ENCODE assay signal across 12 cellular contexts in the genomic region with DNA sequence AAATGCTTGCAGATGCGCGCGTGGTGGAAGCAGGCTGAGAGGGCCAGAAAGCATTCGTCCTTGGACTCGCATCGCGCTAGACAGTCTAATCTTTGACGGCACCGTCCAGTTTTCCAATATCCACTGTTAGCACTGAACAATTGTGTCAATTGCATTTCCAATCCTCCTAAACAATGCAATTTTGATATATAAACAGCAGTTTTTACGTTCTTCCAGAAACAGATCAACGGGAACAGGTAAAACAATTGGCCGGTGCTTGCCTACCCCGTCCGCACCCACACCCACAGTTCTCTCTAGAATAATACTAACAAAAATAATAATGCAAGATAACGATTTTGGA. TPM values are rescaled to one million over a fixed set of nuclear protein-coding genes. Genes with fewer than 3 reads are reported as not detected.
A peak's percentile ranks its signal among the peaks of the same experiment; 100 is the strongest.
DNase-seq lines count a peak whose midpoint lies in the region; ATAC-seq, FAIRE-seq and TF ChIP-seq lines count a peak whose summit lies in the region.
"Had no signal": no experiment of that assay in that cellular context is flagged by ENCODE, and none has a peak within 500 bp of the region (broad histone marks: within the 10 kb centered on the region; RNA-seq: fewer than 3 reads in every experiment).

No MANE protein-coding gene starts in this region.

- H3K27ac ChIP-seq in OCI-LY7 (ENCODE audit: low read depth, low read length, poor library complexity, severe bottlenecking), result no peak overlapping the region
- no peak overlapping the region for H3K27ac ChIP-seq in endothelial cell of umbilical vein (ENCODE audit: insufficient read depth, low read depth, low read length)
- H3K27ac ChIP-seq in skin epidermis, result no peak overlapping the region

- H3K4me1 Mint-ChIP-seq in activated CD4-positive, alpha-beta T cell treated with anti-CD3 and anti-CD28 coated beads, Interleukin-2, amount 10 ng/mL, durations not matched to agents 24 days and 14 days, result peaks cover 11% of the 10 kb centered on the region

- H3K9me1 ChIP-seq in endothelial cell of umbilical vein (replicated peaks; ENCODE audit: control insufficient read depth, extremely low read depth, insufficient read depth, low read length), result no peaks in the 10 kb centered on the region

- H3K27me3 ChIP-seq in endothelial cell of umbilical vein (ENCODE audit: control insufficient read depth in 2 of 2, insufficient read depth in 2 of 2, low read length in 2 of 2), result peaks cover 0 to 17% of the 10 kb centered on the region in 2 experiments

- peak overlapping the region; percentile 80 for H3K4me3 Mint-ChIP-seq in activated CD4-positive, alpha-beta T cell treated with anti-CD3 and anti-CD28 coated beads, Interleukin-2, amount 10 ng/mL, durations not matched to agents 24 days and 14 days

- H3K9me2 ChIP-seq in OCI-LY7 (ENCODE audit: insufficient read depth, low read length), result no peaks in the 10 kb centered on the region

- dilution Hi-C loops in endothelial cell of umbilical vein (cut with MboI; ENCODE audit: extremely low pct_ligation_motif_present, low sequenced_read_pairs), result no loop called here

- H3K36me3 Mint-ChIP-seq in activated CD4-positive, alpha-beta T cell treated with anti-CD3 and anti-CD28 coated beads, Interleukin-2, amount 10 ng/mL, durations not matched to agents 24 days and 14 days (ENCODE audit: low read depth), result no peaks in the 10 kb centered on the region

- H3K4me2 ChIP-seq in OCI-LY7 (ENCODE audit: low read length) (0 out of 2 replicates have a peak overlapping the region, but pooled peaks have one; percentile 2), endothelial cell of umbilical vein (ENCODE audit: insufficient read depth, low read length) (no peak overlapping the region)

- H3K9me3 ChIP-seq in OCI-LY7 (ENCODE audit: low read length), result no peaks in the 10 kb centered on the region
- no peaks in the 10 kb centered on the region for H3K9me3 ChIP-seq in endothelial cell of umbilical vein (replicated peaks; ENCODE audit: control insufficient read depth, insufficient read depth, low read length)

- H3K4me3 ChIP-seq in OCI-LY7 (ENCODE audit: low read depth, low read length, poor library complexity, severe bottlenecking), result no peak overlapping the region
- no peak overlapping the region for H3K4me3 ChIP-seq in endothelial cell of umbilical vein (replicated peaks in 1 of 3; ENCODE audit: insufficient read depth in 1 of 3, low read depth in 1 of 3, low read length in 3 of 3)
- H3K4me3 ChIP-seq in skin epidermis, result peak overlapping the region in 4 of 7 experiments; percentile 24 to 37 (median 28)

- CTCF ChIA-PET in OCI-LY7 (lab: Charles Lee; ENCODE audit: unreplicated experiment), result interaction anchor here (0.7 to 1.0 kb wide), 2 partner anchors 70 to 84 kb away, joined by 3 read pairs; no protein-coding TSS in a partner anchor
- CTCF ChIA-PET in endothelial cell of umbilical vein (lab: Charles Lee), result interaction anchor here (0.6 to 5.5 kb wide), 28 partner anchors 9 to 668 kb away, joined by 3 to 95 read pairs (median 6); a partner anchor contains a TSS

- ATAC-seq in HG02973 (IDR thresholded peaks at IDR 0.05; ENCODE audit: unreplicated experiment), result no peak
- no peak for ATAC-seq in HG03342 (IDR thresholded peaks at IDR 0.05; ENCODE audit: unreplicated experiment)

- H4K20me1 ChIP-seq in OCI-LY7 (ENCODE audit: insufficient read depth, low read length) (no peaks in the 10 kb centered on the region), endothelial cell of umbilical vein (replicated peaks; ENCODE audit: control insufficient read depth, extremely low read depth, insufficient read depth, low read length) (no peaks in the 10 kb centered on the region)

- H3K4me1 ChIP-seq in OCI-LY7 (ENCODE audit: insufficient read depth, low read length, poor library complexity, severe bottlenecking) (no peaks in the 10 kb centered on the region), endothelial cell of umbilical vein (ENCODE audit: control insufficient read depth, extremely low read depth, insufficient read depth, low read length) (peaks cover 5% of the 10 kb centered on the region)

- peaks cover 32% of the 10 kb centered on the region for H3K27me3 Mint-ChIP-seq in activated CD4-positive, alpha-beta T cell treated with anti-CD3 and anti-CD28 coated beads, Interleukin-2, amount 10 ng/mL, durations not matched to agents 24 days and 14 days

- no peak for DNase-seq in activated CD4-positive, alpha-beta T cell treated with anti-CD3 and anti-CD28 coated beads, Interleukin-2, amount 10 ng/mL, durations not matched to agents 24 days and 14 days
- DNase-seq in activated CD4-positive, alpha-beta T cell treated with anti-CD3 and anti-CD28 coated beads for 1 hour, result no peak
- DNase-seq in OCI-LY7 (ENCODE audit: low spot score) (no peak), endothelial cell of umbilical vein (ENCODE audit: low read depth, low spot score) (no peak), NCI-H1436 (lab: John Stamatoyannopoulos, UW) (no peak)
- DNase-seq: GDM1, SHP77 had no signal

- no peaks in the 10 kb centered on the region for H3K9me3 Mint-ChIP-seq in activated CD4-positive, alpha-beta T cell treated with anti-CD3 and anti-CD28 coated beads, Interleukin-2, amount 10 ng/mL, durations not matched to agents 24 days and 14 days

- peak; percentile 59; the same call in 1 of the 2 replicates for TF ChIP-seq CTCF in OCI-LY7 (conservative IDR thresholded peaks at IDR 0.05; ENCODE audit: low read length)
- no peak for TF ChIP-seq CTCF in endothelial cell of umbilical vein (IDR thresholded peaks at IDR 0.05; ENCODE audit: extremely low read depth in 1 of 2, insufficient read depth in 1 of 2, low read depth in 1 of 2, low read length in 2 of 2)

- POLR2A ChIA-PET in OCI-LY7 (lab: Charles Lee), result interaction anchor here (0.6 kb wide), 1 partner anchor 166 kb away, joined by 5 read pairs; no protein-coding TSS in a partner anchor
- POLR2A ChIA-PET in endothelial cell of umbilical vein (lab: Charles Lee), result interaction anchor here (0.9 kb wide), 1 partner anchor 103 kb away, joined by 3 read pairs; no protein-coding TSS in a partner anchor

- no peak for TF ChIP-seq POLR2A in endothelial cell of umbilical vein (IDR thresholded peaks at IDR 0.05; ENCODE audit: low read depth, low read length)

- intact Hi-C loops in activated CD4-positive, alpha-beta T cell treated with anti-CD3 and anti-CD28 coated beads, Interleukin-2, amount 10 ng/mL, durations not matched to agents 24 days and 14 days (cut with micrococcal nuclease), result loop anchor here (1.0 to 10.0 kb wide), 5 partner anchors 63 to 261 kb away; a partner anchor contains a TSS
- intact Hi-C loops in OCI-LY7 (cut with micrococcal nuclease; ENCODE audit: unreplicated experiment), result loop anchor here (1.0 to 5.0 kb wide), 3 partner anchors 70 to 258 kb away; no protein-coding TSS in a partner anchor
- intact Hi-C loops in endothelial cell of umbilical vein (cut with micrococcal nuclease), result loop anchor here (1.0 to 5.0 kb wide), 6 partner anchors 10 to 330 kb away; no protein-coding TSS in a partner anchor

- BruUV-seq in OCI-LY7 (replicated peaks; lab: Mats Ljungman, UMichigan) (no TSS peak), endothelial cell of umbilical vein (replicated peaks; lab: Mats Ljungman, UMichigan) (no TSS peak)

- no peak overlapping the region for H3K27ac Mint-ChIP-seq in activated CD4-positive, alpha-beta T cell treated with anti-CD3 and anti-CD28 coated beads, Interleukin-2, amount 10 ng/mL, durations not matched to agents 24 days and 14 days

- no peak overlapping the region for H2AFZ ChIP-seq in OCI-LY7 (ENCODE audit: low read length)
- H2AFZ ChIP-seq in endothelial cell of umbilical vein (ENCODE audit: low read depth, low read length), result no peak overlapping the region

- H3K79me2 ChIP-seq in OCI-LY7 (ENCODE audit: insufficient read depth, low read depth, low read length) (no peaks in the 10 kb centered on the region), endothelial cell of umbilical vein (ENCODE audit: control insufficient read depth, insufficient read depth, low read length) (no peaks in the 10 kb centered on the region)

- no peak overlapping the region for H3K9ac ChIP-seq in endothelial cell of umbilical vein (replicated peaks; ENCODE audit: extremely low read depth, insufficient read depth, low read length)

- H3K36me3 ChIP-seq in OCI-LY7 (ENCODE audit: insufficient read depth, low read length) (no peaks in the 10 kb centered on the region), endothelial cell of umbilical vein (ENCODE audit: control insufficient read depth in 2 of 2, extremely low read depth in 1 of 2, insufficient read depth in 2 of 2, low read length in 2 of 2) (no peaks in the 10 kb centered on the region)

- FAIRE-seq in endothelial cell of umbilical vein (lab: Jason Lieb, UNC), result peak; percentile 85

TF ChIP-seq in endothelial cell of umbilical vein, 7 proteins besides CTCF, POLR2A, EP300 and RAD21 (continues in another document):
- TF ChIP-seq EZH2 (IDR thresholded peaks at IDR 0.05; ENCODE audit: borderline replicate concordance, low read depth, low read length, severe bottlenecking), result no peak
- TF ChIP-seq FOS (IDR thresholded peaks at IDR 0.05; ENCODE audit: borderline replicate concordance, insufficient read depth, low read length), result no peak

RNA-seq across cellular contexts. Expression of a gene that starts 17.2 kb away (rescaled TPM):
- not detected in 2 replicates for total RNA-seq in activated CD4-positive, alpha-beta T cell treated with anti-CD3 and anti-CD28 coated beads, Interleukin-2, amount 10 ng/mL, durations not matched to agents 24 days and 14 days
- not detected in 2 replicates for total RNA-seq in OCI-LY7 (2014; rRNA removed; shearing (Covaris generic))
- total RNA-seq in OCI-LY7 (2022) (not detected in 2 replicates), endothelial cell of umbilical vein (not detected in 2 replicates)
- polyA plus RNA-seq in endothelial cell of umbilical vein, result not detected in 2 replicates
- not detected in 2 replicates for polyA plus RNA-seq in endothelial cell of umbilical vein (2011; cell fraction: cytosol; rRNA removed)
- polyA plus RNA-seq in endothelial cell of umbilical vein (2011; cell fraction: nucleus; rRNA removed), result not detected in 2 replicates
- polyA plus RNA-seq in endothelial cell of umbilical vein (2012), result not detected in 2 replicates
- not detected in 2 replicates for polyA minus RNA-seq in endothelial cell of umbilical vein
- polyA minus RNA-seq in endothelial cell of umbilical vein (2011; cell fraction: cytosol; rRNA and poly(A)+ RNA removed), result not detected
- polyA minus RNA-seq in endothelial cell of umbilical vein (2011; cell fraction: nucleus; rRNA and poly(A)+ RNA removed), result not detected in 2 replicates
- total RNA-seq: left cardiac atrium had no signal

RNA-seq across cellular contexts. Expression of a gene that starts 35.6 kb away (rescaled TPM):
- not detected in 2 replicates for total RNA-seq in activated CD4-positive, alpha-beta T cell treated with anti-CD3 and anti-CD28 coated beads, Interleukin-2, amount 10 ng/mL, durations not matched to agents 24 days and 14 days
- not detected in 2 replicates for total RNA-seq in OCI-LY7 (2014; rRNA removed; shearing (Covaris generic))
- not detected in 2 replicates for total RNA-seq in OCI-LY7 (2022)
- not detected in 2 replicates for total RNA-seq in endothelial cell of umbilical vein
- not detected in 2 replicates for polyA plus RNA-seq in endothelial cell of umbilical vein
- not detected in 2 replicates for polyA plus RNA-seq in endothelial cell of umbilical vein (2011; cell fraction: cytosol; rRNA removed)
- not detected in 2 replicates for polyA plus RNA-seq in endothelial cell of umbilical vein (2011; cell fraction: nucleus; rRNA removed)
- polyA plus RNA-seq in endothelial cell of umbilical vein (2012), result not detected in 2 replicates
- not detected in 2 replicates for polyA minus RNA-seq in endothelial cell of umbilical vein
- polyA minus RNA-seq in endothelial cell of umbilical vein (2011; cell fraction: cytosol; rRNA and poly(A)+ RNA removed), result not detected
- polyA minus RNA-seq in endothelial cell of umbilical vein (2011; cell fraction: nucleus; rRNA and poly(A)+ RNA removed), result not detected in 2 replicates
- total RNA-seq: renal cortical epithelial cell had no signal

Comparison
In these comparisons a context has a peak if more than half of its experiments do, and no peak if none do; other contexts are left out.
1. H3K4me3 ChIP-seq: peak in skin epidermis (4 of 7); none in OCI-LY7 (single experiment) and endothelial cell of umbilical vein (0 of 3).